In genomic region chr6:137165375-137166246, GRCh38 we compare ENCODE assay signal across 1 cellular context.
TF ChIP-seq lines count a peak whose summit lies in the region.

No MANE protein-coding gene starts in this region.

TF ChIP-seq in H1, 55 proteins besides CTCF, POLR2A, EP300 and RAD21 (continued from another document):
- TF ChIP-seq, protein P1, sequence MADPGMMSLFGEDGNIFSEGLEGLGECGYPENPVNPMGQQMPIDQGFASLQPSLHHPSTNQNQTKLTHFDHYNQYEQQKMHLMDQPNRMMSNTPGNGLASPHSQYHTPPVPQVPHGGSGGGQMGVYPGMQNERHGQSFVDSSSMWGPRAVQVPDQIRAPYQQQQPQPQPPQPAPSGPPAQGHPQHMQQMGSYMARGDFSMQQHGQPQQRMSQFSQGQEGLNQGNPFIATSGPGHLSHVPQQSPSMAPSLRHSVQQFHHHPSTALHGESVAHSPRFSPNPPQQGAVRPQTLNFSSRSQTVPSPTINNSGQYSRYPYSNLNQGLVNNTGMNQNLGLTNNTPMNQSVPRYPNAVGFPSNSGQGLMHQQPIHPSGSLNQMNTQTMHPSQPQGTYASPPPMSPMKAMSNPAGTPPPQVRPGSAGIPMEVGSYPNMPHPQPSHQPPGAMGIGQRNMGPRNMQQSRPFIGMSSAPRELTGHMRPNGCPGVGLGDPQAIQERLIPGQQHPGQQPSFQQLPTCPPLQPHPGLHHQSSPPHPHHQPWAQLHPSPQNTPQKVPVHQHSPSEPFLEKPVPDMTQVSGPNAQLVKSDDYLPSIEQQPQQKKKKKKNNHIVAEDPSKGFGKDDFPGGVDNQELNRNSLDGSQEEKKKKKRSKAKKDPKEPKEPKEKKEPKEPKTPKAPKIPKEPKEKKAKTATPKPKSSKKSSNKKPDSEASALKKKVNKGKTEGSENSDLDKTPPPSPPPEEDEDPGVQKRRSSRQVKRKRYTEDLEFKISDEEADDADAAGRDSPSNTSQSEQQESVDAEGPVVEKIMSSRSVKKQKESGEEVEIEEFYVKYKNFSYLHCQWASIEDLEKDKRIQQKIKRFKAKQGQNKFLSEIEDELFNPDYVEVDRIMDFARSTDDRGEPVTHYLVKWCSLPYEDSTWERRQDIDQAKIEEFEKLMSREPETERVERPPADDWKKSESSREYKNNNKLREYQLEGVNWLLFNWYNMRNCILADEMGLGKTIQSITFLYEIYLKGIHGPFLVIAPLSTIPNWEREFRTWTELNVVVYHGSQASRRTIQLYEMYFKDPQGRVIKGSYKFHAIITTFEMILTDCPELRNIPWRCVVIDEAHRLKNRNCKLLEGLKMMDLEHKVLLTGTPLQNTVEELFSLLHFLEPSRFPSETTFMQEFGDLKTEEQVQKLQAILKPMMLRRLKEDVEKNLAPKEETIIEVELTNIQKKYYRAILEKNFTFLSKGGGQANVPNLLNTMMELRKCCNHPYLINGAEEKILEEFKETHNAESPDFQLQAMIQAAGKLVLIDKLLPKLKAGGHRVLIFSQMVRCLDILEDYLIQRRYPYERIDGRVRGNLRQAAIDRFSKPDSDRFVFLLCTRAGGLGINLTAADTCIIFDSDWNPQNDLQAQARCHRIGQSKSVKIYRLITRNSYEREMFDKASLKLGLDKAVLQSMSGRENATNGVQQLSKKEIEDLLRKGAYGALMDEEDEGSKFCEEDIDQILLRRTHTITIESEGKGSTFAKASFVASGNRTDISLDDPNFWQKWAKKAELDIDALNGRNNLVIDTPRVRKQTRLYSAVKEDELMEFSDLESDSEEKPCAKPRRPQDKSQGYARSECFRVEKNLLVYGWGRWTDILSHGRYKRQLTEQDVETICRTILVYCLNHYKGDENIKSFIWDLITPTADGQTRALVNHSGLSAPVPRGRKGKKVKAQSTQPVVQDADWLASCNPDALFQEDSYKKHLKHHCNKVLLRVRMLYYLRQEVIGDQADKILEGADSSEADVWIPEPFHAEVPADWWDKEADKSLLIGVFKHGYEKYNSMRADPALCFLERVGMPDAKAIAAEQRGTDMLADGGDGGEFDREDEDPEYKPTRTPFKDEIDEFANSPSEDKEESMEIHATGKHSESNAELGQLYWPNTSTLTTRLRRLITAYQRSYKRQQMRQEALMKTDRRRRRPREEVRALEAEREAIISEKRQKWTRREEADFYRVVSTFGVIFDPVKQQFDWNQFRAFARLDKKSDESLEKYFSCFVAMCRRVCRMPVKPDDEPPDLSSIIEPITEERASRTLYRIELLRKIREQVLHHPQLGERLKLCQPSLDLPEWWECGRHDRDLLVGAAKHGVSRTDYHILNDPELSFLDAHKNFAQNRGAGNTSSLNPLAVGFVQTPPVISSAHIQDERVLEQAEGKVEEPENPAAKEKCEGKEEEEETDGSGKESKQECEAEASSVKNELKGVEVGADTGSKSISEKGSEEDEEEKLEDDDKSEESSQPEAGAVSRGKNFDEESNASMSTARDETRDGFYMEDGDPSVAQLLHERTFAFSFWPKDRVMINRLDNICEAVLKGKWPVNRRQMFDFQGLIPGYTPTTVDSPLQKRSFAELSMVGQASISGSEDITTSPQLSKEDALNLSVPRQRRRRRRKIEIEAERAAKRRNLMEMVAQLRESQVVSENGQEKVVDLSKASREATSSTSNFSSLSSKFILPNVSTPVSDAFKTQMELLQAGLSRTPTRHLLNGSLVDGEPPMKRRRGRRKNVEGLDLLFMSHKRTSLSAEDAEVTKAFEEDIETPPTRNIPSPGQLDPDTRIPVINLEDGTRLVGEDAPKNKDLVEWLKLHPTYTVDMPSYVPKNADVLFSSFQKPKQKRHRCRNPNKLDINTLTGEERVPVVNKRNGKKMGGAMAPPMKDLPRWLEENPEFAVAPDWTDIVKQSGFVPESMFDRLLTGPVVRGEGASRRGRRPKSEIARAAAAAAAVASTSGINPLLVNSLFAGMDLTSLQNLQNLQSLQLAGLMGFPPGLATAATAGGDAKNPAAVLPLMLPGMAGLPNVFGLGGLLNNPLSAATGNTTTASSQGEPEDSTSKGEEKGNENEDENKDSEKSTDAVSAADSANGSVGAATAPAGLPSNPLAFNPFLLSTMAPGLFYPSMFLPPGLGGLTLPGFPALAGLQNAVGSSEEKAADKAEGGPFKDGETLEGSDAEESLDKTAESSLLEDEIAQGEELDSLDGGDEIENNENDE (IDR thresholded peaks at IDR 0.05; ENCODE audit: insufficient replicate concordance, low read length) = no peak
- TF ChIP-seq ASH2L (IDR thresholded peaks at IDR 0.05; ENCODE audit: low read length) (no peak), SUZ12 (IDR thresholded peaks at IDR 0.05; ENCODE audit: low read length) (no peak), GABPA (IDR thresholded peaks at IDR 0.05; ENCODE audit: borderline replicate concordance, insufficient read depth, low read length) (no peak), SIN3A (conservative IDR thresholded peaks at IDR 0.05 in 1 of 2, IDR thresholded peaks at IDR 0.05 in 1 of 2; ENCODE audit: low read depth in 1 of 2, low read length in 2 of 2) (no peak), CTBP2 (IDR thresholded peaks at IDR 0.05; ENCODE audit: borderline replicate concordance, insufficient read depth, insufficient read length, low read length) (no peak), SAP30 (IDR thresholded peaks at IDR 0.05; ENCODE audit: insufficient read depth, insufficient replicate concordance, low read length) (no peak), TAF1 (IDR thresholded peaks at IDR 0.05; ENCODE audit: low read depth, low read length) (no peak), GTF2F1 (IDR thresholded peaks at IDR 0.05; ENCODE audit: borderline replicate concordance, low read depth, low read length) (no peak), RXRA (IDR thresholded peaks at IDR 0.05; ENCODE audit: insufficient read depth, low read depth, low read length) (no peak)
